ENCODE assay signal across 8 cellular contexts in genomic region chr6:158220786-158221442, GRCh38. TPM values are rescaled to one million over a fixed set of nuclear protein-coding genes. Genes with fewer than 3 reads are reported as not detected.
DNase-seq lines count a peak whose midpoint lies in the region; ATAC-seq and TF ChIP-seq lines count a peak whose summit lies in the region.

No MANE protein-coding gene starts in this region.

- H3K36me3 ChIP-seq in right lobe of liver = no peaks in the 10 kb centered on the region

- H3K9me3 ChIP-seq in right lobe of liver = no peaks in the 10 kb centered on the region

- peak; percentile 95 for TF ChIP-seq CTCF in AG04449 (IDR thresholded peaks at IDR 0.05; ENCODE audit: insufficient read depth, low read length, missing control alignments)
- peak; percentile 90 for TF ChIP-seq CTCF in coronary artery (IDR thresholded peaks at IDR 0.05)
- peak; percentile 90 to 100 (median 98) for TF ChIP-seq CTCF in right lobe of liver (IDR thresholded peaks at IDR 0.05)

- POLR2A ChIA-PET in AG04449 (lab: Yijun Ruan, JAX) = no interaction called here

- intact Hi-C loops in right lobe of liver (cut with DNase I) = no loop called here

- H3K4me3 ChIP-seq in AG04449 (ENCODE audit: low read depth, low read length) = no peak overlapping the region
- H3K4me3 ChIP-seq in coronary artery = no peak overlapping the region
- no peak overlapping the region for H3K4me3 ChIP-seq in right lobe of liver

- TF ChIP-seq POLR2A in right lobe of liver (IDR thresholded peaks at IDR 0.05) = no peak

- CTCF ChIA-PET in AG04449 (lab: Yijun Ruan, JAX) = interaction anchor here (0.5 to 9.9 kb wide), 100 partner anchors 9 to 486 kb away, joined by 3 to 257 read pairs (median 4); partner anchors contain the start of gene DYNLT1

- no peaks in the 10 kb centered on the region for H3K27me3 ChIP-seq in right lobe of liver

- H3K27ac ChIP-seq in coronary artery (no peak overlapping the region), right lobe of liver (no peak overlapping the region)

- DNase-seq in AG04449 (ENCODE audit: low read depth, low spot score) (no peak), NCI-H526 treated with DMSO at 0.1 percent for 48 hours (lab: John Stamatoyannopoulos, UW) (peak; percentile 38), coronary artery (ENCODE audit: low spot score) (peak; percentile 84), right lobe of liver (peak; percentile 80 to 86 (median 84))
- DNase-seq in activated CD4-positive, alpha-beta T cell treated with anti-CD3 and anti-CD28 coated beads, Interleukin-2, amount 50 U/mL, for 24 hours (ENCODE audit: low read depth in 1 of 2, low spot score in 1 of 2) = peak; percentile 54 to 66
- DNase-seq in stimulated activated CD4-positive, alpha-beta T cell treated with anti-CD3 and anti-CD28 coated beads, TNF-alpha, amount 100 ng/mL, for 48 hours (ENCODE audit: low read depth in 3 of 3) = peak; percentile 53 to 63 (median 62)

- H3K4me1 ChIP-seq in right lobe of liver = no peaks in the 10 kb centered on the region

- ATAC-seq in GM18520 (IDR thresholded peaks at IDR 0.05; ENCODE audit: unreplicated experiment) (peak; percentile 83), HG03342 (IDR thresholded peaks at IDR 0.05; ENCODE audit: unreplicated experiment) (peak; percentile 87), right lobe of liver (peak; percentile 100)

- WGBS in right lobe of liver (ENCODE audit: insufficient coverage, low coverage, low lambda C conversion rate, missing lambda C conversion rate) = 5% methylated on average over 10 of the region's 10 CpGs

RNA-seq across cellular contexts. Expression of gene GTF2H5, which starts 52.8 kb away (rescaled TPM):
- 10 to 100 TPM in 4 of 6 experiments, 1 to 10 TPM in 2; 3.4 to 16.3 (median 11.8) TPM for total RNA-seq in right lobe of liver

RNA-seq across cellular contexts. Expression of gene SERAC1, which starts 52.9 kb away (rescaled TPM):
- total RNA-seq in right lobe of liver = 1 to 10 TPM; 3.0 to 5.1 (median 4.4) TPM
